ENCODE assay signal across 8 cellular contexts in genomic region chr10:42551582-42552187, GRCh38.
A peak's percentile ranks its signal among the peaks of the same experiment; 100 is the strongest.
DNase-seq lines count a peak whose midpoint lies in the region; ATAC-seq and TF ChIP-seq lines count a peak whose summit lies in the region.

No MANE protein-coding gene starts in this region.

- peak overlapping the region in 1 of 2 donors; percentile 70 for H3K27ac ChIP-seq in left lung
- H3K27ac ChIP-seq in thyroid gland = peak overlapping the region in 1 of 3 donors; percentile 47

- CTCF ChIA-PET in AG04449 (lab: Yijun Ruan, JAX) = no interaction called here

- peaks cover 6% of the 10 kb centered on the region for H3K4me1 ChIP-seq in adipocyte (ENCODE audit: control insufficient read depth, insufficient read depth, low read length)
- peaks cover 6 to 20% of the 10 kb centered on the region in 2 donors for H3K4me1 ChIP-seq in left lung
- peaks cover 10 to 11% of the 10 kb centered on the region in 2 donors for H3K4me1 ChIP-seq in thyroid gland

- ATAC-seq in HG03095 (IDR thresholded peaks at IDR 0.05; ENCODE audit: unreplicated experiment) (peak; percentile 8), left lung (peak; percentile 3), HG02571 (IDR thresholded peaks at IDR 0.05; ENCODE audit: unreplicated experiment) (no peak)

- intact Hi-C loops in left lung (cut with DNase I) (no loop called here), thyroid gland (cut with DNase I) (loop anchor here (10.0 kb wide), 1 partner anchor 93 kb away; no protein-coding TSS in a partner anchor)

- no peaks in the 10 kb centered on the region for H3K27me3 ChIP-seq in adipocyte (replicated peaks; ENCODE audit: control insufficient read depth, insufficient read depth, low read length)
- no peaks in the 10 kb centered on the region for H3K27me3 ChIP-seq in left lung
- H3K27me3 ChIP-seq in thyroid gland = no peaks in the 10 kb centered on the region

- H3K9me3 ChIP-seq in adipocyte (ENCODE audit: control insufficient read depth, low read length) (no peaks in the 10 kb centered on the region), left lung (peaks cover 0 to 5% of the 10 kb centered on the region in 2 donors), thyroid gland (no peaks in the 10 kb centered on the region)

- H3K36me3 ChIP-seq in adipocyte (ENCODE audit: control insufficient read depth, insufficient read depth, low read length, severe bottlenecking) = no peaks in the 10 kb centered on the region
- H3K36me3 ChIP-seq in left lung = peaks cover 0 to 8% of the 10 kb centered on the region in 2 donors
- no peaks in the 10 kb centered on the region for H3K36me3 ChIP-seq in thyroid gland

- TF ChIP-seq POLR2A in thyroid gland (IDR thresholded peaks at IDR 0.05) = no peak

- H3K4me3 ChIP-seq in AG04449 (ENCODE audit: low read depth, low read length) (peak overlapping the region; percentile 91), adipocyte (ENCODE audit: low read length) (peak overlapping the region; percentile 95), left lung (peak overlapping the region; percentile 65 to 82), thyroid gland (replicated peaks in 1 of 3) (peak overlapping the region; percentile 24 to 54 (median 41))

- 56 to 58% methylated on average over 24 of the region's 24 CpGs for WGBS in thyroid gland, 2 donors

- TF ChIP-seq CTCF in AG04449 (IDR thresholded peaks at IDR 0.05; ENCODE audit: insufficient read depth, low read length, missing control alignments) (no peak), left lung (IDR thresholded peaks at IDR 0.05) (no peak), thyroid gland (IDR thresholded peaks at IDR 0.05) (no peak)

- DNase-seq in AG04449 (ENCODE audit: low read depth, low spot score) (no peak), adipocyte (ENCODE audit: low read depth) (no peak), left lung (peak in 1 of 2 donors; percentile 35), thyroid gland (no peak), NCI-H146 treated with DMSO at 0.1 percent for 48 hours (lab: John Stamatoyannopoulos, UW; ENCODE audit: unreplicated experiment) (no peak), ureter (ENCODE audit: low spot score) (no peak)

- POLR2A ChIA-PET in AG04449 (lab: Yijun Ruan, JAX) = no interaction called here

- peak overlapping the region; percentile 89 for H3K9ac ChIP-seq in adipocyte (ENCODE audit: low read length)

Comparison
In these comparisons a context has a peak if more than half of its experiments do, and no peak if none do; other contexts are left out.
1. H3K4me3 ChIP-seq: peak in every context shown above with its lines; median percentile 95 in adipocyte; 91 in AG04449; 74 in left lung; 41 in thyroid gland.